Comparison of ENCODE assay signal across 23 cellular contexts in genomic region chr9:126454250-126454649, GRCh38.
DNase-seq lines count a peak whose midpoint lies in the region; ATAC-seq and TF ChIP-seq lines count a peak whose summit lies in the region.
"Had no signal": no experiment of that assay in that cellular context is flagged by ENCODE, and none has a peak within 500 bp of the region (broad histone marks: within the 10 kb centered on the region; RNA-seq: fewer than 3 reads in every experiment).

No MANE protein-coding gene starts in this region.

- H4K8ac ChIP-seq in H9 (replicated peaks; ENCODE audit: insufficient read length, low read depth, low read length) = no peak overlapping the region

- no peak overlapping the region for H2BK12ac ChIP-seq in H9 (ENCODE audit: insufficient read length, low read depth, low read length)

- H4K20me1 ChIP-seq in H9 (ENCODE audit: control insufficient read depth, insufficient read depth, insufficient read length) = no peaks in the 10 kb centered on the region

- H3T11ph ChIP-seq in H9 (ENCODE audit: low read length) = no peak overlapping the region

- H3K4me3 ChIP-seq in endodermal cell (ENCODE audit: low read length) = no peak overlapping the region
- no peak overlapping the region for H3K4me3 ChIP-seq in spleen

- no peak overlapping the region for H3K56ac ChIP-seq in H9 (ENCODE audit: insufficient read length, low read depth, low read length)

- H3K9ac ChIP-seq in H9 (ENCODE audit: extremely low read depth, insufficient read length, low read length) = no peak overlapping the region
- no peak overlapping the region for H3K9ac ChIP-seq in endodermal cell (ENCODE audit: extremely low read depth, low read length, poor library complexity, severe bottlenecking)
- H3K9ac ChIP-seq: SK-N-SH had no signal

- H3K27me3 Mint-ChIP-seq in H9 (ENCODE audit: low read depth) (no peaks in the 10 kb centered on the region), endodermal cell (ENCODE audit: insufficient read depth) (no peaks in the 10 kb centered on the region)
- no peaks in the 10 kb centered on the region for H3K27me3 Mint-ChIP-seq in natural killer cell treated with Interleukin-12 subunit alpha and Interleukin-12 subunit beta and Interleukin-15 and Interleukin-18, amount 100 ng/mL, for 72 hours

- H2BK20ac ChIP-seq in H9 (ENCODE audit: low read depth, low read length, poor library complexity, severe bottlenecking) = no peak overlapping the region

- DNase-seq in NCI-H146 (lab: John Stamatoyannopoulos, UW) (peak; percentile 4), NCI-H146 treated with DMSO at 0.1 percent for 48 hours (lab: John Stamatoyannopoulos, UW; ENCODE audit: unreplicated experiment) (no peak), H9 (peak; percentile 19), endodermal cell (peak; percentile 38), spleen (peak; percentile 47), NCI-H345 treated with DMSO at 0.1 percent for 48 hours (lab: John Stamatoyannopoulos, UW; ENCODE audit: unreplicated experiment) (no peak)
- no peak for DNase-seq in natural killer cell treated with Interleukin-12 subunit alpha and Interleukin-12 subunit beta and Interleukin-15 and Interleukin-18, amount 100 ng/mL, for 72 hours (ENCODE audit: low spot score)
- DNase-seq: DMS79 treated with DMSO at 0.1 percent for 48 hours, HCEC 1CT, IMR-90, Karpas-422, NCI-H1417 treated with DMSO at 0.1 percent for 48 hours, NCI-H2029 treated with DMSO at 0.1 percent for 48 hours, NCI-H226, NCI-H524 treated with DMSO at 0.1 percent for 48 hours, PC-3, RPMI8226, SHP77 treated with DMSO at 0.1 percent for 48 hours, SK-N-SH had no signal

- H3K4me3 Mint-ChIP-seq in H9 (no peak overlapping the region), endodermal cell (no peak overlapping the region)
- H3K4me3 Mint-ChIP-seq in natural killer cell treated with Interleukin-12 subunit alpha and Interleukin-12 subunit beta and Interleukin-15 and Interleukin-18, amount 100 ng/mL, for 72 hours = no peak overlapping the region
- H3K4me3 Mint-ChIP-seq: CD14-positive monocyte had no signal

- TF ChIP-seq CTCF in H9 (conservative IDR thresholded peaks at IDR 0.05) (no peak), endodermal cell (conservative IDR thresholded peaks at IDR 0.05) (no peak), spleen (IDR thresholded peaks at IDR 0.05 in 8 of 11, conservative IDR thresholded peaks at IDR 0.05 in 3 of 11) (no peak)

- no peak overlapping the region for H4K5ac ChIP-seq in H9 (ENCODE audit: insufficient read length, low read depth, low read length)

- H3K27me3 ChIP-seq in H9 (ENCODE audit: insufficient read depth, low read length) (no peaks in the 10 kb centered on the region), endodermal cell (ENCODE audit: control insufficient read depth, insufficient read depth, low read length, poor library complexity, severe bottlenecking) (no peaks in the 10 kb centered on the region), spleen (replicated peaks in 1 of 7) (no peaks in the 10 kb centered on the region)

- H3K36me3 ChIP-seq in endodermal cell (ENCODE audit: control insufficient read depth, insufficient read depth, low read length) (no peaks in the 10 kb centered on the region), spleen (peaks cover 0 to 62% (median 0%) of the 10 kb centered on the region in 6 donors)

- no peak overlapping the region for H3K27ac ChIP-seq in H9 (ENCODE audit: insufficient read length, low read depth, low read length)
- no peak overlapping the region for H3K27ac ChIP-seq in endodermal cell (ENCODE audit: low read depth, low read length)
- no peak overlapping the region for H3K27ac ChIP-seq in spleen
- H3K27ac ChIP-seq: 22Rv1, HL-60 had no signal

- no peak overlapping the region for H2AFZ ChIP-seq in H9 (ENCODE audit: low read length)

- no peak overlapping the region for H2AK5ac ChIP-seq in H9 (ENCODE audit: insufficient read length, low read length)

- H3K4me1 ChIP-seq in H9 (ENCODE audit: insufficient read depth, low read length) = no peaks in the 10 kb centered on the region; the same call in 1 of the 2 replicates
- H3K4me1 ChIP-seq in endodermal cell (ENCODE audit: control insufficient read depth, insufficient read depth, low read length) = peaks cover 3% of the 10 kb centered on the region
- peaks cover 0 to 28% (median 9%) of the 10 kb centered on the region in 6 donors for H3K4me1 ChIP-seq in spleen

- H3K18ac ChIP-seq in H9 (ENCODE audit: insufficient read length, low read depth, low read length) = no peak overlapping the region

- H3K36me3 Mint-ChIP-seq in H9 (ENCODE audit: insufficient read depth in 1 of 3, low read depth in 3 of 3) (no peaks in the 10 kb centered on the region), endodermal cell (ENCODE audit: low read depth) (peaks cover 8% of the 10 kb centered on the region)
- no peaks in the 10 kb centered on the region for H3K36me3 Mint-ChIP-seq in natural killer cell treated with Interleukin-12 subunit alpha and Interleukin-12 subunit beta and Interleukin-15 and Interleukin-18, amount 100 ng/mL, for 72 hours

- H2BK120ac ChIP-seq in H9 (ENCODE audit: low read depth, low read length, poor library complexity, severe bottlenecking) = no peak overlapping the region

- no peak overlapping the region for H3K14ac ChIP-seq in H9 (ENCODE audit: insufficient read depth, low read length)

- H3K79me2 ChIP-seq in H9 (ENCODE audit: insufficient read depth, low read length) = no peaks in the 10 kb centered on the region

- H3K23me2 ChIP-seq in H9 (ENCODE audit: insufficient read length, low read depth, low read length, poor library complexity, severe bottlenecking) = no peaks in the 10 kb centered on the region

- no CpG with 5 or more reads among the region's 4 CpGs for WGBS in H9 (ENCODE audit: extremely low coverage, insufficient read length, low lambda C conversion rate)
- WGBS in endodermal cell (ENCODE audit: insufficient coverage in 1 of 2, insufficient read length in 1 of 2), 2 experiments = 66 to 78% methylated on average over 3 to 4 of the region's 4 CpGs
- 81 to 97% (median 93%) methylated on average over 4 of the region's 4 CpGs for WGBS in spleen, 5 donors

- peak overlapping the region in 2 of 3 experiments; percentile 83 to 84; a peak in 3 of 7 replicates for H3K27ac Mint-ChIP-seq in H9
- H3K27ac Mint-ChIP-seq in endodermal cell = peak overlapping the region; percentile 31
- H3K27ac Mint-ChIP-seq in natural killer cell treated with Interleukin-12 subunit alpha and Interleukin-12 subunit beta and Interleukin-15 and Interleukin-18, amount 100 ng/mL, for 72 hours = no peak overlapping the region

- no peak for ATAC-seq in GM18858 (IDR thresholded peaks at IDR 0.05; ENCODE audit: unreplicated experiment)
- no peak for ATAC-seq in natural killer cell treated with Interleukin-12 subunit alpha and Interleukin-12 subunit beta and Interleukin-15 and Interleukin-18, amount 100 ng/mL, for 72 hours
- ATAC-seq: PC-3 had no signal

- no peak overlapping the region for H3K23ac ChIP-seq in H9 (ENCODE audit: insufficient read length, low read depth, low read length)

- intact Hi-C loops in spleen (cut with DNase I; ENCODE audit: low total_unique reads) = no loop called here

- no peak overlapping the region for H3K4ac ChIP-seq in H9 (ENCODE audit: low read depth, low read length)

- no peak overlapping the region for H3K4me2 ChIP-seq in H9 (ENCODE audit: insufficient read depth, insufficient read length, low read length)
- H3K4me2 ChIP-seq: SK-N-SH had no signal

- no peak overlapping the region for H2BK15ac ChIP-seq in H9 (ENCODE audit: low read depth, low read length)

- peaks cover 26 to 39% of the 10 kb centered on the region in 2 experiments for H3K4me1 Mint-ChIP-seq in H9
- H3K4me1 Mint-ChIP-seq in endodermal cell = peaks cover 20% of the 10 kb centered on the region
- H3K4me1 Mint-ChIP-seq in natural killer cell treated with Interleukin-12 subunit alpha and Interleukin-12 subunit beta and Interleukin-15 and Interleukin-18, amount 100 ng/mL, for 72 hours (ENCODE audit: low read depth in 2 of 2) = peaks cover 15 to 34% of the 10 kb centered on the region in 2 donors

- TF ChIP-seq POLR2A in spleen (IDR thresholded peaks at IDR 0.05) = no peak

- H2BK5ac ChIP-seq in H9 (ENCODE audit: insufficient read length, low read length) = no peak overlapping the region

- no peaks in the 10 kb centered on the region for H3K79me1 ChIP-seq in H9 (ENCODE audit: insufficient read depth, low read depth, low read length, poor library complexity, severe bottlenecking)

- H3K9me3 Mint-ChIP-seq in H9 = no peaks in the 10 kb centered on the region
- no peaks in the 10 kb centered on the region for H3K9me3 Mint-ChIP-seq in endodermal cell
- no peaks in the 10 kb centered on the region for H3K9me3 Mint-ChIP-seq in natural killer cell treated with Interleukin-12 subunit alpha and Interleukin-12 subunit beta and Interleukin-15 and Interleukin-18, amount 100 ng/mL, for 72 hours
- H3K9me3 Mint-ChIP-seq: CD14-positive monocyte had no signal

- no peak overlapping the region for H4K91ac ChIP-seq in H9 (ENCODE audit: insufficient read length, low read depth, low read length)

- no peaks in the 10 kb centered on the region for H3K9me3 ChIP-seq in H9 (ENCODE audit: control insufficient read depth, low read depth, low read length)
- no peaks in the 10 kb centered on the region for H3K9me3 ChIP-seq in endodermal cell (ENCODE audit: control insufficient read depth, low read length)
- no peaks in the 10 kb centered on the region for H3K9me3 ChIP-seq in spleen
- H3K9me3 ChIP-seq: SK-N-SH had no signal

Comparison
In these comparisons a context has a peak if more than half of its experiments do, and no peak if none do; other contexts are left out.
1. DNase-seq: peak in NCI-H146 (single experiment), H9 (single experiment), endodermal cell (single experiment) and spleen (single experiment); none in NCI-H146 treated with DMSO at 0.1 percent for 48 hours (single experiment), NCI-H345 treated with DMSO at 0.1 percent for 48 hours (single experiment) and natural killer cell treated with Interleukin-12 subunit alpha and Interleukin-12 subunit beta and Interleukin-15 and Interleukin-18, amount 100 ng/mL, for 72 hours (single experiment).
2. H3K27ac Mint-ChIP-seq: peak in H9 (2 of 3) and endodermal cell (single experiment); none in natural killer cell treated with Interleukin-12 subunit alpha and Interleukin-12 subunit beta and Interleukin-15 and Interleukin-18, amount 100 ng/mL, for 72 hours (0 of 2).